ENCODE assay signal across 20 cellular contexts in the genomic region with DNA sequence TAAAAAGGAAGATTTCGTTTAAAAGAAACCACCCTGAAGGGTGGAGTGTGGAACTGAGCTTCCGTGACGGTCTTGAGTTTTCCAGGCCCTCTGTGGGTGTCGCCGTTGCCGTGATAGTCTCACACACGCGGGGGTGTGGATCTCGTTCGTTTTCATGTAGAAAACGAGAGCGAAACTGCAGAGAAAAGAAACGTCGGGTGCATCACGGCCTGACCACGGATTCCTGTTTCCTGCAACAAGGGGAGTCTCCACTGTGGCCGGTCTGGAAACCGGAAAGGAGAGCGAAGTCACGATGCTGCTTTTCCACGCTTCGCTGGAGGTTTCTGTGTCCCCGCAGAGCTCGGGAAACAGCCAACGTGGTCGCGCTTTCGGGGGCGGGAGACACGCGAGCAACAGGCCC. TPM values are rescaled to one million over a fixed set of nuclear protein-coding genes. Genes with fewer than 3 reads are reported as not detected.
"Had no signal": no experiment of that assay in that cellular context is flagged by ENCODE, and none has a peak within 500 bp of the region (broad histone marks: within the 10 kb centered on the region; RNA-seq: fewer than 3 reads in every experiment).

No MANE protein-coding gene starts in this region.

RNA-seq across cellular contexts. Expression of gene FRG2B, which starts 4.1 kb away (rescaled TPM):
- total RNA-seq: dorsolateral prefrontal cortex, endodermal cell, esophagus mucosa, gastrocnemius medialis, glomerular endothelial cell, left ventricle myocardium superior, lower lobe of right lung, mesenteric fat pad, myocyte, natural killer cell, occipital lobe, ovary, psoas muscle, renal cortical epithelial cell, right cardiac atrium, sigmoid colon, skeletal muscle tissue, thoracic aorta, tibial nerve, upper lobe of left lung had no signal

RNA-seq across cellular contexts. Expression of gene SYCE1, which starts 57.2 kb away (rescaled TPM):
- total RNA-seq: endodermal cell, esophagus mucosa, glomerular endothelial cell, myocyte, skeletal muscle tissue had no signal
